ENCODE assay signal across 1 cellular context in genomic region chr6:27809939-27810767, GRCh38.
TF ChIP-seq lines count a peak whose summit lies in the region.

No MANE protein-coding gene starts in this region.

TF ChIP-seq in GM12878, 131 proteins besides CTCF, POLR2A, EP300 and RAD21 (continued from another document and continues in another):
- TF ChIP-seq PML (IDR thresholded peaks at IDR 0.05; ENCODE audit: low read length) (peak; percentile 99), RUNX3 (IDR thresholded peaks at IDR 0.05; ENCODE audit: low read length) (peak; percentile 21), DPF2 (IDR thresholded peaks at IDR 0.05) (no peak; the same call in 1 of the 2 replicates), ZNF384 (IDR thresholded peaks at IDR 0.05; ENCODE audit: borderline replicate concordance, low read depth, low read length) (no peak), BRCA1 (IDR thresholded peaks at IDR 0.05; ENCODE audit: low read depth, low read length) (no peak), NR2F1 (conservative IDR thresholded peaks at IDR 0.05) (0 out of 2 replicates have a peak, but pooled peaks have one; percentile 18), PKNOX1 (IDR thresholded peaks at IDR 0.05) (no peak; the same call in 1 of the 2 replicates), MTA3 (IDR thresholded peaks at IDR 0.05; ENCODE audit: borderline replicate concordance, low read length) (peak; percentile 83), CHD1 (IDR thresholded peaks at IDR 0.05; ENCODE audit: low read depth, low read length) (peak; percentile 91), CREM (IDR thresholded peaks at IDR 0.05; ENCODE audit: low read depth) (peak; percentile 46; the same call in 1 of the 2 replicates), ATF7 (IDR thresholded peaks at IDR 0.05; ENCODE audit: low read depth) (no peak), STAT3 (IDR thresholded peaks at IDR 0.05; ENCODE audit: low read depth, low read length) (no peak), BCL11A (IDR thresholded peaks at IDR 0.05; ENCODE audit: low read depth, low read length) (no peak), LARP7 (IDR thresholded peaks at IDR 0.05) (peak; percentile 99), USF1 (IDR thresholded peaks at IDR 0.05; ENCODE audit: borderline replicate concordance, extremely low read length, insufficient read depth, low read depth, low read length) (no peak), RELB (IDR thresholded peaks at IDR 0.05; ENCODE audit: low read depth) (peak; percentile 64; the same call in 1 of the 2 replicates), ASH2L (IDR thresholded peaks at IDR 0.05; ENCODE audit: borderline replicate concordance, low read depth) (no peak), EGR1 (IDR thresholded peaks at IDR 0.05; ENCODE audit: borderline replicate concordance in 1 of 2, low read depth in 2 of 2, low read length in 2 of 2) (peak; percentile 25 to 63; a peak in 2 of 3 replicates), JUNB (IDR thresholded peaks at IDR 0.05) (0 out of 2 replicates have a peak, but pooled peaks have one; percentile 23), SIN3A (IDR thresholded peaks at IDR 0.05; ENCODE audit: low read depth, low read length) (no peak), RELA (IDR thresholded peaks at IDR 0.05; ENCODE audit: borderline replicate concordance, partially characterized antibody) (peak; percentile 85), SMC3 (IDR thresholded peaks at IDR 0.05; ENCODE audit: borderline replicate concordance, low read length) (no peak), NFIC (IDR thresholded peaks at IDR 0.05; ENCODE audit: low read depth, low read length) (no peak; the same call in 1 of the 2 replicates), NFXL1 (IDR thresholded peaks at IDR 0.05; ENCODE audit: borderline replicate concordance) (peak; percentile 93), PAX5 (IDR thresholded peaks at IDR 0.05; ENCODE audit: borderline replicate concordance, low read depth, low read length) (peak; percentile 62; the same call in 1 of the 2 replicates), NKRF (conservative IDR thresholded peaks at IDR 0.05) (peak; percentile 69), ESRRA (IDR thresholded peaks at IDR 0.05; ENCODE audit: low read length) (no peak), E2F8 (IDR thresholded peaks at IDR 0.05; ENCODE audit: low read depth, partially characterized antibody) (no peak), E4F1 (IDR thresholded peaks at IDR 0.05; ENCODE audit: borderline replicate concordance, partially characterized antibody) (no peak), SPI1 (IDR thresholded peaks at IDR 0.05; ENCODE audit: borderline replicate concordance, insufficient read depth, low read depth, low read length) (no peak), BHLHE40 (IDR thresholded peaks at IDR 0.05; ENCODE audit: borderline replicate concordance in 1 of 2, low read depth in 2 of 2, low read length in 1 of 2) (peak in 1 of 2 experiments; percentile 32; a peak in 2 of 4 replicates), TAF1 (IDR thresholded peaks at IDR 0.05; ENCODE audit: borderline replicate concordance, low read depth, low read length) (peak; percentile 93), POLR2AphosphoS5 (IDR thresholded peaks at IDR 0.05; ENCODE audit: low read length) (peak; percentile 100), IRF3 (IDR thresholded peaks at IDR 0.05) (peak; percentile 33; the same call in 1 of the 2 replicates), ATF3 (IDR thresholded peaks at IDR 0.05; ENCODE audit: borderline replicate concordance, extremely low read depth, low read depth, low read length) (no peak), REST (IDR thresholded peaks at IDR 0.05; ENCODE audit: low read depth, low read length) (no peak), TARDBP (IDR thresholded peaks at IDR 0.05; ENCODE audit: borderline replicate concordance) (peak; percentile 91), ZBTB33 (IDR thresholded peaks at IDR 0.05) (no peak), CBX5 (IDR thresholded peaks at IDR 0.05; ENCODE audit: low read depth) (0 out of 2 replicates have a peak, but pooled peaks have one; percentile 44), YBX1 (IDR thresholded peaks at IDR 0.05) (no peak), HDGF (IDR thresholded peaks at IDR 0.05) (peak; percentile 82), CEBPB (IDR thresholded peaks at IDR 0.05; ENCODE audit: borderline replicate concordance in 1 of 2, low read depth in 2 of 2, low read length in 2 of 2) (no peak; a peak in 1 of 4 replicates), HDAC6 (IDR thresholded peaks at IDR 0.05; ENCODE audit: unreplicated experiment) (no peak), KDM1A (IDR thresholded peaks at IDR 0.05; ENCODE audit: borderline replicate concordance) (no peak), MEF2A (IDR thresholded peaks at IDR 0.05; ENCODE audit: insufficient read depth, low read depth, low read length) (no peak), MEF2B (IDR thresholded peaks at IDR 0.05; ENCODE audit: partially characterized antibody, poor library complexity, severe bottlenecking) (no peak), NRF1 (conservative IDR thresholded peaks at IDR 0.05; ENCODE audit: low read depth, low read length) (no peak)
